1 cellular context compared by ENCODE assay signal in the genomic region with DNA sequence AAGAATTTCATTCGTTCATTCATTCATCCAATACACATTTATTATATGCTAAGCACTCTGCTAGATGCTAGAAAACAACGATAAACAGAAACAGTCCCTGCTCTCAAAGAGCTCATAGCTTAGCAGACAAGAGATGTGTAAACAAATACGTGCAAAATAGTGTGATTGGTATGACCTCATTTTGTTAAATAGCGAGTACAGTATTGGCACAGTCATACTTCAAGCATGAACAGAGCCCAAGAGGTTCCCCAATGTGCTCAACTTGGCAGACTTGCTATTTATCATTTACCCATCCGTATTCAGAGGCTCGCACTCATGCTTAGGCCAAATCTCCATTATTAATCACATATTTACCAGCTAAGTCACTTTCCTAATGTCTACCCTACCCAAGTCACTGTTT. TPM values are rescaled to one million over a fixed set of nuclear protein-coding genes. Genes with fewer than 3 reads are reported as not detected.
"Had no signal": no experiment of that assay in that cellular context is flagged by ENCODE, and none has a peak within 500 bp of the region (broad histone marks: within the 10 kb centered on the region; RNA-seq: fewer than 3 reads in every experiment).

No MANE protein-coding gene starts in this region.

RNA-seq across cellular contexts. Expression of gene FAM72D, which starts 24.2 kb away (rescaled TPM):
- polyA plus RNA-seq: IgD-negative memory B cell had no signal
